In the genomic region with DNA sequence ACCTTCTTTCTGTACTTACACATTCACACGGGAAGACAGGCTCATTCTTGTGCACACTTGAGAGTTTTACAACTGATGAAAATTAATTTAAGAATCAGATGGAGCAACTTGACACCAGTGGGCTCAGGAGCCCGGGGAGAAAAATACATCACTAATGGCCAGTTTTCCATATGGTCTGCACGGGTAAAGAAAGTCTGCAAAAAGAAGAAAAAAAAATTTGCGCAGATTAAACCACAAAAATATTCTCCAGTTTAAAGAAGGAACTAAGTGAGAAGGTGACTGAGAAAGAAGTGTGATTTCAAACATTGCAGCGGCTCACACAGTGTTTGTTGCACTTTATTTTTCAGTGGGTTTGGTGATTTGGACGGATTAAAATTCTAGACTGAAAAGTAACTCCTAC, we compare ENCODE assay signal across 10 cellular contexts. TPM values are rescaled to one million over a fixed set of nuclear protein-coding genes. Genes with fewer than 3 reads are reported as not detected.
A peak's percentile ranks its signal among the peaks of the same experiment; 100 is the strongest.
DNase-seq lines count a peak whose midpoint lies in the region; ATAC-seq and TF ChIP-seq lines count a peak whose summit lies in the region.
"Had no signal": no experiment of that assay in that cellular context is flagged by ENCODE, and none has a peak within 500 bp of the region (broad histone marks: within the 10 kb centered on the region; RNA-seq: fewer than 3 reads in every experiment).

A gene with protein sequence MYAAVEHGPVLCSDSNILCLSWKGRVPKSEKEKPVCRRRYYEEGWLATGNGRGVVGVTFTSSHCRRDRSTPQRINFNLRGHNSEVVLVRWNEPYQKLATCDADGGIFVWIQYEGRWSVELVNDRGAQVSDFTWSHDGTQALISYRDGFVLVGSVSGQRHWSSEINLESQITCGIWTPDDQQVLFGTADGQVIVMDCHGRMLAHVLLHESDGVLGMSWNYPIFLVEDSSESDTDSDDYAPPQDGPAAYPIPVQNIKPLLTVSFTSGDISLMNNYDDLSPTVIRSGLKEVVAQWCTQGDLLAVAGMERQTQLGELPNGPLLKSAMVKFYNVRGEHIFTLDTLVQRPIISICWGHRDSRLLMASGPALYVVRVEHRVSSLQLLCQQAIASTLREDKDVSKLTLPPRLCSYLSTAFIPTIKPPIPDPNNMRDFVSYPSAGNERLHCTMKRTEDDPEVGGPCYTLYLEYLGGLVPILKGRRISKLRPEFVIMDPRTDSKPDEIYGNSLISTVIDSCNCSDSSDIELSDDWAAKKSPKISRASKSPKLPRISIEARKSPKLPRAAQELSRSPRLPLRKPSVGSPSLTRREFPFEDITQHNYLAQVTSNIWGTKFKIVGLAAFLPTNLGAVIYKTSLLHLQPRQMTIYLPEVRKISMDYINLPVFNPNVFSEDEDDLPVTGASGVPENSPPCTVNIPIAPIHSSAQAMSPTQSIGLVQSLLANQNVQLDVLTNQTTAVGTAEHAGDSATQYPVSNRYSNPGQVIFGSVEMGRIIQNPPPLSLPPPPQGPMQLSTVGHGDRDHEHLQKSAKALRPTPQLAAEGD (N-terminal part only) (plus strand): TSS at position 301 of the 400 bp plus-strand sequence. CDS start 1,552 bp downstream, outside the sequence.

- H3K36me3 Mint-ChIP-seq in activated naive CD8-positive, alpha-beta T cell treated with anti-CD3 and anti-CD28 coated beads, Interleukin-2, amount 10 ng/mL, durations not matched to agents 7 days and 5 days = peaks cover 34% of the 10 kb centered on the region

- 82% methylated on average over 6 of the region's 6 CpGs for WGBS in right cardiac atrium

- no peak for ATAC-seq in HCT116
- ATAC-seq in activated naive CD8-positive, alpha-beta T cell treated with anti-CD3 and anti-CD28 coated beads, Interleukin-2, amount 10 ng/mL, durations not matched to agents 7 days and 5 days (ENCODE audit: low read depth) = no peak
- no peak for ATAC-seq in right cardiac atrium
- ATAC-seq in gastrocnemius medialis = no peak

- CTCF ChIA-PET in HCT116 (lab: Charles Lee) = no interaction called here

- no peak within 1 kb of the TSS for H3K27ac Mint-ChIP-seq in activated naive CD8-positive, alpha-beta T cell treated with anti-CD3 and anti-CD28 coated beads, Interleukin-2, amount 10 ng/mL, durations not matched to agents 7 days and 5 days

- H3K27ac ChIP-seq in HCT116 (ENCODE audit: low read depth, low read length) (no peak within 1 kb of the TSS), right cardiac atrium (ENCODE audit: low read length) (peak within 1 kb of the TSS; percentile 52), gastrocnemius medialis (no peak within 1 kb of the TSS)

- no peak within 1 kb of the TSS for H2AFZ ChIP-seq in HCT116 (ENCODE audit: low read depth, low read length, poor library complexity, severe bottlenecking)

- H3K4me1 ChIP-seq in HCT116 (ENCODE audit: control insufficient read depth in 1 of 2, insufficient read depth in 2 of 2, low read length in 2 of 2) (peaks cover 0 to 9% of the 10 kb centered on the region in 2 experiments; a peak in 2 of 4 replicates), right cardiac atrium (ENCODE audit: control insufficient read depth, insufficient read depth, low read length) (no peaks in the 10 kb centered on the region), gastrocnemius medialis (no peaks in the 10 kb centered on the region)

- POLR2A ChIA-PET in HCT116 (lab: Charles Lee) = no interaction called here
- POLR2A ChIA-PET in activated naive CD8-positive, alpha-beta T cell treated with anti-CD3 and anti-CD28 coated beads, Interleukin-2, amount 10 ng/mL, durations not matched to agents 7 days and 5 days (lab: Charles Lee) = no interaction called here

- peaks cover 0 to 5% of the 10 kb centered on the region in 2 experiments; a peak in 1 of 4 replicates for H3K36me3 ChIP-seq in HCT116 (ENCODE audit: control insufficient read depth in 1 of 2, insufficient read depth in 2 of 2, low read length in 2 of 2)
- peaks cover 0 to 17% of the 10 kb centered on the region in 2 donors for H3K36me3 ChIP-seq in gastrocnemius medialis

- TF ChIP-seq CTCF in HCT116 (IDR thresholded peaks at IDR 0.05 in 2 of 3, conservative IDR thresholded peaks at IDR 0.05 in 1 of 3; ENCODE audit: borderline replicate concordance in 1 of 3, insufficient read depth in 1 of 3, low read depth in 2 of 3, low read length in 2 of 3) (no peak), gastrocnemius medialis (IDR thresholded peaks at IDR 0.05 in 4 of 5, conservative IDR thresholded peaks at IDR 0.05 in 1 of 5) (no peak)

- no peaks in the 10 kb centered on the region for H3K9me2 ChIP-seq in HCT116 (ENCODE audit: insufficient read depth)

- no TSS peak for BruUV-seq in HCT116 (replicated peaks; lab: Mats Ljungman, UMichigan)

- H3K9me3 ChIP-seq in HCT116 (ENCODE audit: control insufficient read depth in 1 of 2, insufficient read depth in 1 of 2, low read depth in 1 of 2, low read length in 2 of 2) (no peaks in the 10 kb centered on the region), right cardiac atrium (ENCODE audit: control insufficient read depth, low read length) (no peaks in the 10 kb centered on the region), gastrocnemius medialis (no peaks in the 10 kb centered on the region)

- H3K4me3 Mint-ChIP-seq in activated naive CD8-positive, alpha-beta T cell treated with anti-CD3 and anti-CD28 coated beads, Interleukin-2, amount 10 ng/mL, durations not matched to agents 7 days and 5 days = no peak within 1 kb of the TSS

- no peaks in the 10 kb centered on the region for H3K27me3 Mint-ChIP-seq in activated naive CD8-positive, alpha-beta T cell treated with anti-CD3 and anti-CD28 coated beads, Interleukin-2, amount 10 ng/mL, durations not matched to agents 7 days and 5 days

- DNase-seq in HCT116 (ENCODE audit: low read depth, low spot score) = no peak
- no peak for DNase-seq in activated naive CD8-positive, alpha-beta T cell treated with anti-CD3 and anti-CD28 coated beads, Interleukin-2, amount 10 ng/mL, durations not matched to agents 7 days and 5 days
- no peak for DNase-seq in right cardiac atrium
- DNase-seq in gastrocnemius medialis = no peak
- no peak for DNase-seq in NCI-H1092 (lab: John Stamatoyannopoulos, UW)
- DNase-seq in SK-N-DZ (ENCODE audit: low spot score) = no peak
- no peak for DNase-seq in NCI-H1436 treated with DMSO at 0.1 percent for 48 hours (lab: John Stamatoyannopoulos, UW)
- DNase-seq in effector CD8-positive, alpha-beta T cell (lab: John Stamatoyannopoulos, UW) = no peak
- DNase-seq: NCI-H2029 treated with DMSO at 0.1 percent for 48 hours, small intestine had no signal

- H3K4me3 ChIP-seq in HCT116 (replicated peaks in 1 of 2; ENCODE audit: low read depth in 1 of 2, low read length in 2 of 2) (no peak within 1 kb of the TSS), right cardiac atrium (ENCODE audit: low read length) (no peak within 1 kb of the TSS), gastrocnemius medialis (no peak within 1 kb of the TSS)

- TF ChIP-seq POLR2A in HCT116 (IDR thresholded peaks at IDR 0.05; ENCODE audit: borderline replicate concordance, extremely low read depth, insufficient read depth, insufficient read length) = no peak
- TF ChIP-seq POLR2A in gastrocnemius medialis (IDR thresholded peaks at IDR 0.05) = no peak

- H3K4me2 ChIP-seq in HCT116 (ENCODE audit: low read length) = no peak within 1 kb of the TSS

- no peaks in the 10 kb centered on the region for H4K20me1 ChIP-seq in HCT116 (ENCODE audit: insufficient read depth)

- peaks cover 14% of the 10 kb centered on the region for H3K4me1 Mint-ChIP-seq in activated naive CD8-positive, alpha-beta T cell treated with anti-CD3 and anti-CD28 coated beads, Interleukin-2, amount 10 ng/mL, durations not matched to agents 7 days and 5 days

- no peak within 1 kb of the TSS for H3K9ac ChIP-seq in HCT116 (ENCODE audit: low read length)

- no peak for TF ChIP-seq RAD21 in HCT116 (IDR thresholded peaks at IDR 0.05; ENCODE audit: low read depth)

- H3K27me3 ChIP-seq in HCT116 (ENCODE audit: insufficient read depth, low read length) (no peaks in the 10 kb centered on the region), right cardiac atrium (ENCODE audit: control insufficient read depth, insufficient read depth) (no peaks in the 10 kb centered on the region), gastrocnemius medialis (no peaks in the 10 kb centered on the region)

- H3K79me2 ChIP-seq in HCT116 (ENCODE audit: insufficient read depth, low read length) = peaks cover 9% of the 10 kb centered on the region

- RAD21 ChIA-PET in HCT116 (lab: Charles Lee; ENCODE audit: low non-redundant PET in 1 of 2, low total read pairs in 2 of 2, uncharacterized antibody in 2 of 2, unreplicated experiment in 2 of 2) = no interaction called here

- H3K9me3 Mint-ChIP-seq in activated naive CD8-positive, alpha-beta T cell treated with anti-CD3 and anti-CD28 coated beads, Interleukin-2, amount 10 ng/mL, durations not matched to agents 7 days and 5 days = no peaks in the 10 kb centered on the region

- intact Hi-C loops in HCT116 (cut with micrococcal nuclease) (no loop called here), right cardiac atrium (cut with DNase I) (no loop called here), gastrocnemius medialis (cut with DNase I; ENCODE audit: low total_unique reads) (no loop called here)

- in situ Hi-C loops in gastrocnemius medialis (cut with MboI; ENCODE audit: low sequenced_read_pairs in 4 of 4) = no loop called here

TF ChIP-seq in HCT116, 20 proteins besides CTCF, POLR2A, EP300 and RAD21 (continues in another document):
- TF ChIP-seq ZNF274 (IDR thresholded peaks at IDR 0.05; ENCODE audit: low read depth, low read length) = no peak
- no peak for TF ChIP-seq EZH2phosphoT487 (IDR thresholded peaks at IDR 0.05; ENCODE audit: borderline replicate concordance)
- no peak for TF ChIP-seq YY1 (IDR thresholded peaks at IDR 0.05; ENCODE audit: extremely low read depth, insufficient replicate concordance, low read depth, low read length)

RNA-seq across cellular contexts. Expression of the gene that starts here (rescaled TPM):
- total RNA-seq in HCT116 (2021; ENCODE audit: unreplicated experiment) (70.8 TPM), right cardiac atrium (100 to 1,000 TPM; 166 to 228 (median 174) TPM), gastrocnemius medialis (10 to 100 TPM; 59.8 to 99.2 (median 88.6) TPM)
- polyA plus RNA-seq in HCT116 (2012) = 6.9 and 9.5 TPM in 2 replicates
- total RNA-seq in activated naive CD8-positive, alpha-beta T cell treated with anti-CD3 and anti-CD28 coated beads, Interleukin-2, amount 10 ng/mL, durations not matched to agents 7 days and 5 days = 10 to 100 TPM; 48.7 to 58.1 TPM
- polyA plus RNA-seq in right cardiac atrium = 14.7 TPM
- polyA plus RNA-seq in SK-N-DZ (2014; cell fraction: cytosol; rRNA removed) = 18.8 and 20.9 TPM in 2 replicates
- 9.8 and 20.4 TPM in 2 replicates for polyA plus RNA-seq in SK-N-DZ (2014; cell fraction: nucleus; rRNA removed)
